In genomic region chr1:75671708-75672107, GRCh38 we compare ENCODE assay signal across 17 cellular contexts. TPM values are rescaled to one million over a fixed set of nuclear protein-coding genes. Genes with fewer than 3 reads are reported as not detected.
A peak's percentile ranks its signal among the peaks of the same experiment; 100 is the strongest.
DNase-seq lines count a peak whose midpoint lies in the region; ATAC-seq lines count a peak whose summit lies in the region.
"Had no signal": no experiment of that assay in that cellular context is flagged by ENCODE, and none has a peak within 500 bp of the region (broad histone marks: within the 10 kb centered on the region; RNA-seq: fewer than 3 reads in every experiment).

No MANE protein-coding gene starts in this region.

- H3K14ac ChIP-seq in neuronal stem cell (ENCODE audit: low read length): no peak overlapping the region

- peaks cover 8 to 10% of the 10 kb centered on the region in 2 donors for H3K4me1 ChIP-seq in neuronal stem cell (ENCODE audit: control insufficient read depth in 2 of 2, insufficient read depth in 1 of 2, low read depth in 1 of 2, low read length in 2 of 2)

- no peak overlapping the region for H2AK5ac ChIP-seq in neuronal stem cell (ENCODE audit: low read depth, low read length)

- H3K4me2 ChIP-seq in neuronal stem cell (ENCODE audit: insufficient read depth, low read length, poor library complexity, severe bottlenecking): no peak overlapping the region

- H3K23ac ChIP-seq in neuronal stem cell (ENCODE audit: low read depth, low read length, poor library complexity): no peak overlapping the region

- no peak overlapping the region for H2BK15ac ChIP-seq in neuronal stem cell (ENCODE audit: low read length)

- H3K18ac ChIP-seq in neuronal stem cell (ENCODE audit: low read length): no peak overlapping the region

- H3K36me3 ChIP-seq in neuronal stem cell (replicated peaks in 1 of 2; ENCODE audit: control insufficient read depth in 2 of 2, insufficient read depth in 2 of 2, low read length in 2 of 2): no peaks in the 10 kb centered on the region
- H3K36me3 ChIP-seq in H7 (replicated peaks; ENCODE audit: control insufficient read depth, insufficient read depth, low read length): no peaks in the 10 kb centered on the region
- H3K36me3 ChIP-seq: SJSA1 had no signal

- no peak for DNase-seq in neuronal stem cell (ENCODE audit: low spot score)
- DNase-seq in H7: no peak
- no peak for DNase-seq in SKM-1 treated with dmso at 0.1 percent for 144 hours (lab: John Stamatoyannopoulos, UW; ENCODE audit: unreplicated experiment)
- no peak for DNase-seq in NCI-H1694 treated with DMSO at 0.1 percent for 48 hours (lab: John Stamatoyannopoulos, UW)
- DNase-seq: Calu3; CD4-positive, alpha-beta T cell; DMS79 treated with DMSO at 0.1 percent for 48 hours; MM.1S; NCI-H1105; NCI-H187; NCI-H748 treated with DMSO at 0.1 percent for 48 hours; PC-3; T-cell had no signal

- no peak overlapping the region for H2BK120ac ChIP-seq in neuronal stem cell (ENCODE audit: low read depth, low read length)

- no peak overlapping the region for H3K9ac ChIP-seq in neuronal stem cell (ENCODE audit: low read depth, low read length, poor library complexity)

- no peak overlapping the region for H2BK12ac ChIP-seq in neuronal stem cell (ENCODE audit: low read length)

- H3K4me3 ChIP-seq in neuronal stem cell (ENCODE audit: low read length in 2 of 2) (no peak overlapping the region), H7 (ENCODE audit: insufficient read depth, low read depth, low read length) (no peak overlapping the region)
- H3K4me3 ChIP-seq: SJSA1 had no signal

- H3K27me3 ChIP-seq in neuronal stem cell (ENCODE audit: control insufficient read depth in 3 of 3, insufficient read depth in 3 of 3, low read depth in 1 of 3, low read length in 3 of 3) (no peaks in the 10 kb centered on the region), H7 (ENCODE audit: control insufficient read depth, insufficient read depth, low read length) (no peaks in the 10 kb centered on the region)
- H3K27me3 ChIP-seq: SJSA1 had no signal

- H2AFZ ChIP-seq in neuronal stem cell (ENCODE audit: low read length): peak overlapping the region; percentile 76

- no peak overlapping the region for H4K91ac ChIP-seq in neuronal stem cell (ENCODE audit: low read depth, low read length, poor library complexity)

- H3K4ac ChIP-seq in neuronal stem cell (ENCODE audit: low read length): no peak overlapping the region

- H2BK5ac ChIP-seq in neuronal stem cell (ENCODE audit: low read length): no peak overlapping the region

- peaks cover 0 to 2% of the 10 kb centered on the region in 2 donors for H3K9me3 ChIP-seq in neuronal stem cell (replicated peaks in 1 of 2; ENCODE audit: control insufficient read depth in 2 of 2, insufficient read depth in 1 of 2, low read depth in 1 of 2, low read length in 2 of 2)
- H3K9me3 ChIP-seq: SJSA1 had no signal

- peak; percentile 54 for ATAC-seq in GM18861 (IDR thresholded peaks at IDR 0.05; ENCODE audit: unreplicated experiment)
- ATAC-seq in HG02678 (IDR thresholded peaks at IDR 0.05; ENCODE audit: unreplicated experiment): peak; percentile 44
- ATAC-seq in HG03571 (IDR thresholded peaks at IDR 0.05; ENCODE audit: unreplicated experiment): peak; percentile 56
- ATAC-seq: T-cell had no signal

- no peak overlapping the region for H4K8ac ChIP-seq in neuronal stem cell (ENCODE audit: low read depth, low read length)

- WGBS in neuronal stem cell (ENCODE audit: extremely low coverage in 2 of 2, insufficient read length in 2 of 2, insufficient replicate concordance in 1 of 2), 2 donors: no CpG with 5 or more reads among the region's 4 CpGs

- no peak overlapping the region for H3K27ac ChIP-seq in neuronal stem cell (replicated peaks; ENCODE audit: low read length)
- H3K27ac ChIP-seq: SJSA1 had no signal

- H3K79me1 ChIP-seq in neuronal stem cell (ENCODE audit: low read depth, low read length): no peaks in the 10 kb centered on the region

RNA-seq across cellular contexts. Expression of gene ACADM, which starts 52.8 kb away (rescaled TPM):
- polyA plus RNA-seq in neuronal stem cell (2013, experiment 1 of 2): 31.5 TPM
- 30.3 TPM for polyA plus RNA-seq in neuronal stem cell (2013, experiment 2 of 2)
- 69.5 and 87.1 TPM in 2 replicates for total RNA-seq in H7 (2014; rRNA removed; shearing (Covaris generic))
